Comparison of ENCODE assay signal across 37 cellular contexts in the genomic region with DNA sequence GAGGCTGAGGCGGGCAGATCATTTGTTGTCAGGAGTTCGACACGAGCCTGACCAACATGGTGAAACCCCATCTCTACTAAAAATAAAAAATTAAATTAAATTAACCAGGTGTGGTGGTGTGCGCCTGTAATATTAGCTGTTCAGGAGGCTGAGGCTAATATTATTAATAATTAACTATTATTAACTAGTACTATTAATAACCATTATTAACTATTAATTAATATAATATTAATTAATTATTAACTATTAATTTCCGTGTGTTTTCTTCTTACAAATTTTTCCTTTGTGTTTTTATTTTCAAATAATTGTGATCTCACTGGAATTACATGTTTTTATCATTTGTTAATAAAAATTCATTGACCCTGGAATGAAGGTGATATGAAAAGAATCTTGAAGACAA.
"Had no signal": no experiment of that assay in that cellular context is flagged by ENCODE, and none has a peak within 500 bp of the region (broad histone marks: within the 10 kb centered on the region; RNA-seq: fewer than 3 reads in every experiment).

No MANE protein-coding gene starts in this region.

- H3K4me1 ChIP-seq: adrenal gland, body of pancreas, breast epithelium had no signal

- H3K27ac ChIP-seq: adrenal gland, body of pancreas, brain microvascular endothelial cell, breast epithelium, WERI-Rb-1 had no signal

- ATAC-seq: activated CD8-positive, alpha-beta T cell treated with anti-CD3 and anti-CD28 coated beads for 36 hours; activated naive CD4-positive, alpha-beta T cell treated with anti-CD3 and anti-CD28 coated beads, Interleukin-2, amount 50 U/mL, for 72 hours; activated T-cell treated with anti-CD3 and anti-CD28 coated beads, Interleukin-2, amount 50 U/mL, for 4 hours; activated T-cell treated with anti-CD3 and anti-CD28 coated beads, Interleukin-2, amount 50 U/mL, for 72 hours; activated T-helper 17 cell treated with anti-CD3 and anti-CD28 coated beads, Interleukin-2, amount 50 U/mL, for 72 hours; body of pancreas had no signal

- H3K36me3 Mint-ChIP-seq: activated CD4-positive, alpha-beta memory T cell treated with anti-CD3 and anti-CD28 coated beads for 36 hours; activated naive CD4-positive, alpha-beta T cell treated with anti-CD3 and anti-CD28 coated beads, Interleukin-2, amount 50 U/mL, for 72 hours; activated naive CD8-positive, alpha-beta T cell treated with anti-CD3 and anti-CD28 coated beads for 36 hours had no signal

- FAIRE-seq: astrocyte, TTC549 had no signal

- H3K4me1 Mint-ChIP-seq: activated B cell treated with CpG ODN at 0.5 μM for 24 hours; activated CD4-positive, alpha-beta T cell treated with anti-CD3 and anti-CD28 coated beads, Interleukin-2, amount 10 ng/mL, durations not matched to agents 24 days and 14 days; activated naive CD8-positive, alpha-beta T cell treated with anti-CD3 and anti-CD28 coated beads for 36 hours; activated T-helper 17 cell treated with anti-CD3 and anti-CD28 coated beads, Interleukin-2, amount 50 U/mL, for 72 hours had no signal

- H3K27ac Mint-ChIP-seq: activated B cell treated with CpG ODN at 0.5 μM for 24 hours; activated CD4-positive, alpha-beta memory T cell treated with anti-CD3 and anti-CD28 coated beads for 36 hours; activated CD4-positive, alpha-beta T cell treated with anti-CD3 and anti-CD28 coated beads, Interleukin-2, amount 10 ng/mL, durations not matched to agents 24 days and 14 days; activated CD8-positive, alpha-beta T cell treated with anti-CD3 and anti-CD28 coated beads for 36 hours; activated naive CD4-positive, alpha-beta T cell treated with anti-CD3 and anti-CD28 coated beads for 36 hours; activated naive CD4-positive, alpha-beta T cell treated with anti-CD3 and anti-CD28 coated beads, Interleukin-2, amount 50 U/mL, for 72 hours; activated naive CD8-positive, alpha-beta T cell treated with anti-CD3 and anti-CD28 coated beads for 36 hours; activated T-cell treated with anti-CD3 and anti-CD28 coated beads, Interleukin-2, amount 50 U/mL, for 72 hours; activated T-helper 1 cell treated with anti-CD3 and anti-CD28 coated beads, Interleukin-12 subunit alpha, Interleukin-12 subunit beta, Interleukin-2, Interleukin-4 antibody, amounts not matched to agents 30 ng/mL and 10 ng/mL and 1 ng/mL, durations not matched to agents 14 hours and 24 hours and 36 hours; activated T-helper 17 cell treated with anti-CD3 and anti-CD28 coated beads, Interleukin-2, amount 50 U/mL, for 72 hours; T-helper 1 cell treated with Interleukin-12 subunit alpha and Interleukin-12 subunit beta and Interleukin-4 antibody, amounts not matched to agents 30 μg/mL and 1 μg/mL, for 36 hours; T-helper 2 cell treated with Interferon-gamma antibody and Interleukin-4, amounts not matched to agents 5 μg/mL and 100 μg/mL, for 36 hours had no signal

- H3K9me3 ChIP-seq: adrenal gland, body of pancreas, breast epithelium had no signal

- H3K4me3 Mint-ChIP-seq: activated B cell treated with CpG ODN at 0.5 μM for 24 hours; activated CD4-positive, alpha-beta memory T cell treated with anti-CD3 and anti-CD28 coated beads for 36 hours; activated CD4-positive, alpha-beta T cell treated with anti-CD3 and anti-CD28 coated beads, Interleukin-2, amount 10 ng/mL, durations not matched to agents 24 days and 14 days; activated CD8-positive, alpha-beta T cell treated with anti-CD3 and anti-CD28 coated beads for 36 hours; activated naive CD4-positive, alpha-beta T cell treated with anti-CD3 and anti-CD28 coated beads for 36 hours; activated naive CD8-positive, alpha-beta T cell treated with anti-CD3 and anti-CD28 coated beads for 36 hours; activated T-cell treated with anti-CD3 and anti-CD28 coated beads, Interleukin-2, amount 50 U/mL, for 4 hours; activated T-cell treated with anti-CD3 and anti-CD28 coated beads, Interleukin-2, amount 50 U/mL, for 72 hours; activated T-helper 1 cell treated with anti-CD3 and anti-CD28 coated beads, Interleukin-12 subunit alpha, Interleukin-12 subunit beta, Interleukin-2, Interleukin-4 antibody, amounts not matched to agents 30 ng/mL and 10 ng/mL and 1 ng/mL, durations not matched to agents 14 hours and 24 hours and 36 hours; activated T-helper 17 cell treated with anti-CD3 and anti-CD28 coated beads, Interleukin-2, amount 50 U/mL, for 72 hours; T-helper 1 cell treated with Interleukin-12 subunit alpha and Interleukin-12 subunit beta and Interleukin-4 antibody, amounts not matched to agents 30 μg/mL and 1 μg/mL, for 36 hours; T-helper 2 cell treated with Interferon-gamma antibody and Interleukin-4, amounts not matched to agents 5 μg/mL and 100 μg/mL, for 36 hours had no signal

- H3K4me3 ChIP-seq: adrenal gland, body of pancreas, breast epithelium had no signal

- H3K27me3 Mint-ChIP-seq: activated B cell treated with CpG ODN at 0.5 μM for 24 hours; activated CD4-positive, alpha-beta memory T cell treated with anti-CD3 and anti-CD28 coated beads for 36 hours; activated CD4-positive, alpha-beta T cell treated with anti-CD3 and anti-CD28 coated beads, Interleukin-2, amount 10 ng/mL, durations not matched to agents 24 days and 14 days; activated CD8-positive, alpha-beta T cell treated with anti-CD3 and anti-CD28 coated beads for 36 hours; activated naive CD8-positive, alpha-beta T cell treated with anti-CD3 and anti-CD28 coated beads for 36 hours; activated T-helper 17 cell treated with anti-CD3 and anti-CD28 coated beads, Interleukin-2, amount 50 U/mL, for 72 hours had no signal

- DNase-seq: activated B cell treated with CpG ODN at 0.5 μM for 24 hours; activated CD4-positive, alpha-beta memory T cell treated with anti-CD3 and anti-CD28 coated beads for 36 hours; activated CD4-positive, alpha-beta T cell treated with anti-CD3 and anti-CD28 coated beads for 4 hours; activated CD4-positive, alpha-beta T cell treated with anti-CD3 and anti-CD28 coated beads, Interleukin-2, amount 10 ng/mL, durations not matched to agents 24 days and 14 days; activated CD4-positive, alpha-beta T cell treated with anti-CD3 and anti-CD28 coated beads, Interleukin-2, amount 50 U/mL, for 1 hour; activated CD4-positive, alpha-beta T cell treated with anti-CD3 and anti-CD28 coated beads, Interleukin-2, amount 50 U/mL, for 4 hours; activated CD4-positive, CD25-positive, alpha-beta regulatory T cell treated with anti-CD3 and anti-CD28 coated beads, Interleukin-2, amount 50 U/mL, for 72 hours; activated CD8-positive, alpha-beta memory T cell treated with anti-CD3 and anti-CD28 coated beads, Interleukin-2, amount 50 U/mL, for 4 hours; activated CD8-positive, alpha-beta T cell treated with anti-CD3 and anti-CD28 coated beads for 36 hours; activated effector memory CD4-positive, alpha-beta T cell treated with anti-CD3 and anti-CD28 coated beads, Interleukin-2, amount 50 U/mL, for 16 hours; activated gamma-delta T cell treated with Interleukin-2 at 50 U/mL for 16 hours; activated naive CD4-positive, alpha-beta T cell; activated naive CD4-positive, alpha-beta T cell treated with anti-CD3 and anti-CD28 coated beads for 36 hours; activated naive CD4-positive, alpha-beta T cell treated with anti-CD3 and anti-CD28 coated beads, Interleukin-2, amount 50 U/mL, for 16 hours; activated naive CD8-positive, alpha-beta T cell treated with anti-CD3 and anti-CD28 coated beads for 36 hours; activated T-cell treated with anti-CD3 and anti-CD28 coated beads for 4 hours; activated T-cell treated with anti-CD3 and anti-CD28 coated beads, Interleukin-2, amount 50 U/mL, for 1 hour; activated T-cell treated with anti-CD3 and anti-CD28 coated beads, Interleukin-2, amount 50 U/mL, for 4 hours; activated T-cell treated with anti-CD3 and anti-CD28 coated beads, Interleukin-2, amount 50 U/mL, for 72 hours; adrenal gland; amniotic stem cell; aorta; body of pancreas; brain microvascular endothelial cell; central memory CD4-positive, alpha-beta T cell; T-helper 1 cell; T-helper 2 cell; T-helper 9 cell; WERI-Rb-1 had no signal

- H3K36me3 ChIP-seq: adrenal gland, brain microvascular endothelial cell, breast epithelium, WERI-Rb-1 had no signal

- H3K9me3 Mint-ChIP-seq: activated CD4-positive, alpha-beta T cell treated with anti-CD3 and anti-CD28 coated beads, Interleukin-2, amount 10 ng/mL, durations not matched to agents 24 days and 14 days; activated naive CD4-positive, alpha-beta T cell treated with anti-CD3 and anti-CD28 coated beads for 36 hours; activated naive CD8-positive, alpha-beta T cell treated with anti-CD3 and anti-CD28 coated beads for 36 hours; activated T-cell treated with anti-CD3 and anti-CD28 coated beads, Interleukin-2, amount 50 U/mL, for 4 hours; activated T-helper 1 cell treated with anti-CD3 and anti-CD28 coated beads, Interleukin-12 subunit alpha, Interleukin-12 subunit beta, Interleukin-2, Interleukin-4 antibody, amounts not matched to agents 30 ng/mL and 10 ng/mL and 1 ng/mL, durations not matched to agents 14 hours and 24 hours and 36 hours; T-helper 1 cell treated with Interleukin-12 subunit alpha and Interleukin-12 subunit beta and Interleukin-4 antibody, amounts not matched to agents 30 μg/mL and 1 μg/mL, for 36 hours had no signal
